ENCODE assay signal across 8 cellular contexts in genomic region chr3:149813367-149814281, GRCh38. TPM values are rescaled to one million over a fixed set of nuclear protein-coding genes. Genes with fewer than 3 reads are reported as not detected.
DNase-seq lines count a peak whose midpoint lies in the region; ATAC-seq and TF ChIP-seq lines count a peak whose summit lies in the region.

No MANE protein-coding gene starts in this region.

- ATAC-seq in GM19395 (IDR thresholded peaks at IDR 0.05; ENCODE audit: unreplicated experiment), result peak; percentile 27
- ATAC-seq in HG03439 (IDR thresholded peaks at IDR 0.05; ENCODE audit: unreplicated experiment), result peak; percentile 26

- no peak for TF ChIP-seq CTCF in GM20000 (IDR thresholded peaks at IDR 0.05; ENCODE audit: extremely low read depth, missing control alignments)

- in situ Hi-C loops in SK-MEL-5 (cut with HindIII; ENCODE audit: low pct_unique_long_range_greater_than_20kb, low sequenced_read_pairs), result no loop called here

- DNase-seq in COLO829 (ENCODE audit: low spot score) (peak; percentile 64), SK-MEL-5 (ENCODE audit: low read depth, low spot score) (peak; percentile 62), cerebellar cortex (ENCODE audit: low spot score) (peak; percentile 61), kidney glomerular epithelial cell (lab: John Stamatoyannopoulos, UW) (peak; percentile 50), GM20000 (ENCODE audit: low spot score) (no peak)
- DNase-seq in stimulated activated CD8-positive, alpha-beta memory T cell treated with anti-CD3 and anti-CD28 coated beads, Interleukin-4, amount 100 ng/mL, for 48 hours, result peak; percentile 31

RNA-seq across cellular contexts. Expression of gene RNF13, which starts 0.6 kb away (rescaled TPM):
- total RNA-seq in SK-MEL-5 (2014; rRNA removed; shearing (Covaris generic)), result 141 and 153 TPM in 2 replicates
- polyA plus RNA-seq in SK-MEL-5 (2015; cell fraction: cytosol; rRNA removed), result 52.7 and 73.9 TPM in 2 replicates
- polyA plus RNA-seq in SK-MEL-5 (2015; cell fraction: nucleus; rRNA removed), result 52.5 and 56.1 TPM in 2 replicates

RNA-seq across cellular contexts. Expression of gene ANKUB1, which starts 21.3 kb away (rescaled TPM):
- total RNA-seq in SK-MEL-5 (2014; rRNA removed; shearing (Covaris generic)), result 0.08 TPM in 1 of 2 replicates, not detected in the other
- polyA plus RNA-seq in SK-MEL-5 (2015; cell fraction: cytosol; rRNA removed), result not detected in 2 replicates
- not detected in 2 replicates for polyA plus RNA-seq in SK-MEL-5 (2015; cell fraction: nucleus; rRNA removed)
